ENCODE assay signal across 1 cellular context in genomic region chr3:120148187-120148954, GRCh38.
TF ChIP-seq lines count a peak whose summit lies in the region.

No MANE protein-coding gene starts in this region.

TF ChIP-seq in IMR-90, 13 proteins besides CTCF, POLR2A, EP300 and RAD21 (continued from another document):
- TF ChIP-seq RFX5 (IDR thresholded peaks at IDR 0.05; ENCODE audit: low read depth, low read length) (no peak), SMC3 (IDR thresholded peaks at IDR 0.05; ENCODE audit: low read depth, low read length) (no peak), FOS (IDR thresholded peaks at IDR 0.05; ENCODE audit: low read depth, low read length) (no peak), MAFK (IDR thresholded peaks at IDR 0.05; ENCODE audit: low read depth, low read length) (no peak), ELK1 (IDR thresholded peaks at IDR 0.05; ENCODE audit: borderline replicate concordance, low read depth, low read length) (no peak)
- TF ChIP-seq, protein P1, sequence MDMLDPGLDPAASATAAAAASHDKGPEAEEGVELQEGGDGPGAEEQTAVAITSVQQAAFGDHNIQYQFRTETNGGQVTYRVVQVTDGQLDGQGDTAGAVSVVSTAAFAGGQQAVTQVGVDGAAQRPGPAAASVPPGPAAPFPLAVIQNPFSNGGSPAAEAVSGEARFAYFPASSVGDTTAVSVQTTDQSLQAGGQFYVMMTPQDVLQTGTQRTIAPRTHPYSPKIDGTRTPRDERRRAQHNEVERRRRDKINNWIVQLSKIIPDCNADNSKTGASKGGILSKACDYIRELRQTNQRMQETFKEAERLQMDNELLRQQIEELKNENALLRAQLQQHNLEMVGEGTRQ (IDR thresholded peaks at IDR 0.05; ENCODE audit: low read depth, low read length): no peak
